In the genomic region with DNA sequence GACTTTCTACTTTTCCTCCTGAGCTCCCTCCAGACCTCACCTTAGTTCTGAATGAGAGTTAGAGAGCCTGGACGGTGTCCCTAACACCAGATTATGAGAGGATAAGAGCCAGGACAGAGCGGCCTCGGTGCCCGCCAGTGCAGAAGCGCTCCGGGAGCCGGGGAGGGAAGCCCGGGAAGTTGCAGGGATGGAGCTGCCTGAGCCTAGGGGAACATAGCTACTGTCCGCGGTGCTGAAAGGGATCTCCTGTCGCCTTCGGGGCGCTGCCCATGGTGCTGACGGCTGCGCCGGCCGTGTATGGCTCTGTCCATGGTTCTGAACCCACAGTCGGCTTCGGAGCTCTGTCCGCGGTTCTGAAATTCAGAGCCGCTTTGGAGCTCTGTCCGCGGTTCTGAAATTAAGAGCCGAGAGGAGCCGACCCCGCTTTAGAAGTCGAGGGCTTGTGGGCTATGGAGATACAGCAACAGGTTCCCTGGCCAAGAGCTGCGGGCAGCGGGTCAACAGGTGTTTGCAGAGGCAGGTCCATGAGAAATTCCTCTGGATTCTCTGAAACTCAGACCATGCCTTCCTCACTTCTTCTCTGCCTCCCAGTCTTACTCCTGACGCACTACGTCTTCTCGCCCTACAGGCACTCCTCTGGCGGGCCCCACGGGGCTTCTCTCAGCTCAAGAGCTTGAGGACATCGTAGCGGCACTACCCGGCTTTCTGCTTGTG, we compare ENCODE assay signal across 1 cellular context.
TF ChIP-seq lines count a peak whose summit lies in the region.

No MANE protein-coding gene starts in this region.

TF ChIP-seq in HepG2, 621 proteins besides CTCF, POLR2A, EP300 and RAD21 (continued from another document and continues in another):
- TF ChIP-seq REST (IDR thresholded peaks at IDR 0.05; ENCODE audit: borderline replicate concordance in 1 of 2, low read depth in 1 of 2, low read length in 2 of 2) = peak; percentile 95 to 99
- no peak for TF ChIP-seq CEBPZ (IDR thresholded peaks at IDR 0.05; ENCODE audit: low read length)
- TF ChIP-seq, protein P1, sequence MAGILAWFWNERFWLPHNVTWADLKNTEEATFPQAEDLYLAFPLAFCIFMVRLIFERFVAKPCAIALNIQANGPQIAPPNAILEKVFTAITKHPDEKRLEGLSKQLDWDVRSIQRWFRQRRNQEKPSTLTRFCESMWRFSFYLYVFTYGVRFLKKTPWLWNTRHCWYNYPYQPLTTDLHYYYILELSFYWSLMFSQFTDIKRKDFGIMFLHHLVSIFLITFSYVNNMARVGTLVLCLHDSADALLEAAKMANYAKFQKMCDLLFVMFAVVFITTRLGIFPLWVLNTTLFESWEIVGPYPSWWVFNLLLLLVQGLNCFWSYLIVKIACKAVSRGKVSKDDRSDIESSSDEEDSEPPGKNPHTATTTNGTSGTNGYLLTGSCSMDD (CRISPR knock-in tag; IDR thresholded peaks at IDR 0.05) = peak; percentile 100
- TF ChIP-seq SIN3B (IDR thresholded peaks at IDR 0.05; ENCODE audit: low read length) = peak; percentile 94
- TF ChIP-seq ZSCAN31 (CRISPR knock-in tag; IDR thresholded peaks at IDR 0.05; ENCODE audit: low read depth) = peak; percentile 100
- no peak for TF ChIP-seq ZNF282 (IDR thresholded peaks at IDR 0.05; ENCODE audit: partially characterized antibody)
- no peak for TF ChIP-seq SMARCE1 (IDR thresholded peaks at IDR 0.05; ENCODE audit: borderline replicate concordance)
- TF ChIP-seq, protein P2, sequence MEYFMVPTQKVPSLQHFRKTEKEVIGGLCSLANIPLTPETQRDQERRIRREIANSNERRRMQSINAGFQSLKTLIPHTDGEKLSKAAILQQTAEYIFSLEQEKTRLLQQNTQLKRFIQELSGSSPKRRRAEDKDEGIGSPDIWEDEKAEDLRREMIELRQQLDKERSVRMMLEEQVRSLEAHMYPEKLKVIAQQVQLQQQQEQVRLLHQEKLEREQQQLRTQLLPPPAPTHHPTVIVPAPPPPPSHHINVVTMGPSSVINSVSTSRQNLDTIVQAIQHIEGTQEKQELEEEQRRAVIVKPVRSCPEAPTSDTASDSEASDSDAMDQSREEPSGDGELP (IDR thresholded peaks at IDR 0.05; ENCODE audit: borderline replicate concordance, low read depth) = peak; percentile 74; the same call in 1 of the 2 replicates
- TF ChIP-seq, protein P3, sequence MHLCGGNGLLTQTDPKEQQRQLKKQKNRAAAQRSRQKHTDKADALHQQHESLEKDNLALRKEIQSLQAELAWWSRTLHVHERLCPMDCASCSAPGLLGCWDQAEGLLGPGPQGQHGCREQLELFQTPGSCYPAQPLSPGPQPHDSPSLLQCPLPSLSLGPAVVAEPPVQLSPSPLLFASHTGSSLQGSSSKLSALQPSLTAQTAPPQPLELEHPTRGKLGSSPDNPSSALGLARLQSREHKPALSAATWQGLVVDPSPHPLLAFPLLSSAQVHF (CRISPR knock-in tag; IDR thresholded peaks at IDR 0.05) = peak; percentile 100
- peak; percentile 100 for TF ChIP-seq ZBTB42 (CRISPR knock-in tag; IDR thresholded peaks at IDR 0.05)
- TF ChIP-seq PAWR (CRISPR knock-in tag; IDR thresholded peaks at IDR 0.05; ENCODE audit: borderline replicate concordance) = peak; percentile 100
- TF ChIP-seq, protein P4, sequence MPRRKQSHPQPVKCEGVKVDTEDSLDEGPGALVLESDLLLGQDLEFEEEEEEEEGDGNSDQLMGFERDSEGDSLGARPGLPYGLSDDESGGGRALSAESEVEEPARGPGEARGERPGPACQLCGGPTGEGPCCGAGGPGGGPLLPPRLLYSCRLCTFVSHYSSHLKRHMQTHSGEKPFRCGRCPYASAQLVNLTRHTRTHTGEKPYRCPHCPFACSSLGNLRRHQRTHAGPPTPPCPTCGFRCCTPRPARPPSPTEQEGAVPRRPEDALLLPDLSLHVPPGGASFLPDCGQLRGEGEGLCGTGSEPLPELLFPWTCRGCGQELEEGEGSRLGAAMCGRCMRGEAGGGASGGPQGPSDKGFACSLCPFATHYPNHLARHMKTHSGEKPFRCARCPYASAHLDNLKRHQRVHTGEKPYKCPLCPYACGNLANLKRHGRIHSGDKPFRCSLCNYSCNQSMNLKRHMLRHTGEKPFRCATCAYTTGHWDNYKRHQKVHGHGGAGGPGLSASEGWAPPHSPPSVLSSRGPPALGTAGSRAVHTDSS (CRISPR knock-in tag; conservative IDR thresholded peaks at IDR 0.05) = no peak
- TF ChIP-seq ZNF543 (CRISPR knock-in tag; IDR thresholded peaks at IDR 0.05) = peak; percentile 100
- TF ChIP-seq, protein P5, sequence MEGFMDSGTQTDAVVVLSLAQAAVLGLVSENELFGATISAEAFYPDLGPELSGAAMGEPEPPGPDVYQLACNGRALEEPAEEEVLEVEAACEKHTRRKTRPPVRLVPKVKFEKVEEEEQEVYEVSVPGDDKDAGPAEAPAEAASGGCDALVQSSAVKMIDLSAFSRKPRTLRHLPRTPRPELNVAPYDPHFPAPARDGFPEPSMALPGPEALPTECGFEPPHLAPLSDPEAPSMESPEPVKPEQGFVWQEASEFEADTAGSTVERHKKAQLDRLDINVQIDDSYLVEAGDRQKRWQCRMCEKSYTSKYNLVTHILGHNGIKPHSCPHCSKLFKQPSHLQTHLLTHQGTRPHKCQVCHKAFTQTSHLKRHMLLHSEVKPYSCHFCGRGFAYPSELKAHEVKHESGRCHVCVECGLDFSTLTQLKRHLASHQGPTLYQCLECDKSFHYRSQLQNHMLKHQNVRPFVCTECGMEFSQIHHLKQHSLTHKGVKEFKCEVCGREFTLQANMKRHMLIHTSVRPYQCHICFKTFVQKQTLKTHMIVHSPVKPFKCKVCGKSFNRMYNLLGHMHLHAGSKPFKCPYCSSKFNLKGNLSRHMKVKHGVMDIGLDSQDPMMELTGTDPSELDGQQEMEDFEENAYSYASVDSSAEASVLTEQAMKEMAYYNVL (CRISPR knock-in tag; IDR thresholded peaks at IDR 0.05; ENCODE audit: borderline replicate concordance) = peak; percentile 100
- TF ChIP-seq ZNF331 (CRISPR knock-in tag; IDR thresholded peaks at IDR 0.05) = peak; percentile 100
- TF ChIP-seq ZNF264 (CRISPR knock-in tag; IDR thresholded peaks at IDR 0.05) = peak; percentile 100
- peak; percentile 100 for TF ChIP-seq ZNF766 (CRISPR knock-in tag; IDR thresholded peaks at IDR 0.05; ENCODE audit: borderline replicate concordance)
- TF ChIP-seq, protein P6, sequence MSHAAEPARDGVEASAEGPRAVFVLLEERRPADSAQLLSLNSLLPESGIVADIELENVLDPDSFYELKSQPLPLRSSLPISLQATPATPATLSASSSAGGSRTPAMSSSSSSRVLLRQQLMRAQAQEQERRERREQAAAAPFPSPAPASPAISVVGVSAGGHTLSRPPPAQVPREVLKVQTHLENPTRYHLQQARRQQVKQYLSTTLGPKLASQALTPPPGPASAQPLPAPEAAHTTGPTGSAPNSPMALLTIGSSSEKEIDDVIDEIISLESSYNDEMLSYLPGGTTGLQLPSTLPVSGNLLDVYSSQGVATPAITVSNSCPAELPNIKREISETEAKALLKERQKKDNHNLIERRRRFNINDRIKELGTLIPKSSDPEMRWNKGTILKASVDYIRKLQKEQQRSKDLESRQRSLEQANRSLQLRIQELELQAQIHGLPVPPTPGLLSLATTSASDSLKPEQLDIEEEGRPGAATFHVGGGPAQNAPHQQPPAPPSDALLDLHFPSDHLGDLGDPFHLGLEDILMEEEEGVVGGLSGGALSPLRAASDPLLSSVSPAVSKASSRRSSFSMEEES (CRISPR knock-in tag; IDR thresholded peaks at IDR 0.05) = peak; percentile 100
- peak; percentile 100 for TF ChIP-seq RERE (CRISPR knock-in tag; IDR thresholded peaks at IDR 0.05; ENCODE audit: low read depth)
- peak; percentile 99 for TF ChIP-seq MATR3 (CRISPR knock-in tag; IDR thresholded peaks at IDR 0.05)
- peak; percentile 100 for TF ChIP-seq YEATS2 (CRISPR knock-in tag; IDR thresholded peaks at IDR 0.05; ENCODE audit: borderline replicate concordance)
- TF ChIP-seq ZNF333 (CRISPR knock-in tag; IDR thresholded peaks at IDR 0.05; ENCODE audit: borderline replicate concordance) = peak; percentile 100
- TF ChIP-seq ZNF7 (CRISPR knock-in tag; IDR thresholded peaks at IDR 0.05) = peak; percentile 100
